7 cellular contexts compared by ENCODE assay signal in the genomic region with DNA sequence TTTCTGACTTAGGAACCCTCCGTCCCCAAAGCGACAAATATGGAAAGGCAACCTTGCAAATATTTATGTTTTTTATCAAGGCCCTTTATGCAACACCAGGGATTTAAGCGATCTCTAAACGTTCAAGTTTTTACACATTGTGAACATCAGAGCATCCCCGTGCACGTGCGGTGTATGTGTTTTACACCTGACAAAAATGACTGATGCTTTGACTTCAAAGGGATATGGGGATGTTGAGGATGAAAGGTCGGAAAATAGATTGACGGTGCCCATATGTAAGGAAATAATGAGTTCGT. TPM values are rescaled to one million over a fixed set of nuclear protein-coding genes. Genes with fewer than 3 reads are reported as not detected.
A peak's percentile ranks its signal among the peaks of the same experiment; 100 is the strongest.
DNase-seq lines count a peak whose midpoint lies in the region; TF ChIP-seq lines count a peak whose summit lies in the region.

No MANE protein-coding gene starts in this region.

- peak overlapping the region; percentile 67 for H3K9ac ChIP-seq in iPS-18a (ENCODE audit: low read length)

- no peaks in the 10 kb centered on the region for H3K9me3 Mint-ChIP-seq in activated T-helper 1 cell treated with anti-CD3 and anti-CD28 coated beads, Interleukin-12 subunit alpha, Interleukin-12 subunit beta, Interleukin-2, Interleukin-4 antibody, amounts not matched to agents 30 ng/mL and 10 ng/mL and 1 ng/mL, durations not matched to agents 14 hours and 24 hours and 36 hours

- no peaks in the 10 kb centered on the region for H3K36me3 ChIP-seq in iPS-18a (ENCODE audit: control insufficient read depth, low read depth, low read length)
- H3K36me3 ChIP-seq in stomach, result no peaks in the 10 kb centered on the region

- peak overlapping the region; percentile 69 for H3K4me3 Mint-ChIP-seq in activated T-helper 1 cell treated with anti-CD3 and anti-CD28 coated beads, Interleukin-12 subunit alpha, Interleukin-12 subunit beta, Interleukin-2, Interleukin-4 antibody, amounts not matched to agents 30 ng/mL and 10 ng/mL and 1 ng/mL, durations not matched to agents 14 hours and 24 hours and 36 hours

- intact Hi-C loops in activated T-helper 1 cell treated with anti-CD3 and anti-CD28 coated beads, Interleukin-12 subunit alpha, Interleukin-12 subunit beta, Interleukin-2, Interleukin-4 antibody, amounts not matched to agents 30 ng/mL and 10 ng/mL and 1 ng/mL, durations not matched to agents 14 hours and 24 hours and 36 hours (cut with micrococcal nuclease), result loop anchor here (2.0 to 10.0 kb wide), 6 partner anchors 62 to 961 kb away; a partner anchor contains a TSS
- intact Hi-C loops in stomach (cut with DNase I; ENCODE audit: low total_unique reads), result no loop called here

- TF ChIP-seq CTCF in HFF-Myc (IDR thresholded peaks at IDR 0.05; ENCODE audit: low read depth, low read length, missing control alignments) (no peak), stomach (IDR thresholded peaks at IDR 0.05) (no peak)

- H3K36me3 Mint-ChIP-seq in activated T-helper 1 cell treated with anti-CD3 and anti-CD28 coated beads, Interleukin-12 subunit alpha, Interleukin-12 subunit beta, Interleukin-2, Interleukin-4 antibody, amounts not matched to agents 30 ng/mL and 10 ng/mL and 1 ng/mL, durations not matched to agents 14 hours and 24 hours and 36 hours (ENCODE audit: low read depth), result peaks cover 9% of the 10 kb centered on the region

- H3K4me1 Mint-ChIP-seq in activated T-helper 1 cell treated with anti-CD3 and anti-CD28 coated beads, Interleukin-12 subunit alpha, Interleukin-12 subunit beta, Interleukin-2, Interleukin-4 antibody, amounts not matched to agents 30 ng/mL and 10 ng/mL and 1 ng/mL, durations not matched to agents 14 hours and 24 hours and 36 hours (ENCODE audit: low read depth), result peaks cover 39% of the 10 kb centered on the region

- WGBS in stomach, 5 donors, result 22 to 26% (median 25%) methylated on average over 10 of the region's 10 CpGs

- H3K27ac ChIP-seq in iPS-18a (ENCODE audit: low read length) (no peak overlapping the region), stomach (peak overlapping the region; percentile 90 to 98 (median 97))

- H3K27me3 Mint-ChIP-seq in activated T-helper 1 cell treated with anti-CD3 and anti-CD28 coated beads, Interleukin-12 subunit alpha, Interleukin-12 subunit beta, Interleukin-2, Interleukin-4 antibody, amounts not matched to agents 30 ng/mL and 10 ng/mL and 1 ng/mL, durations not matched to agents 14 hours and 24 hours and 36 hours (ENCODE audit: insufficient read depth), result no peaks in the 10 kb centered on the region

- TF ChIP-seq POLR2A in stomach (IDR thresholded peaks at IDR 0.05), result no peak

- H3K27ac Mint-ChIP-seq in activated T-helper 1 cell treated with anti-CD3 and anti-CD28 coated beads, Interleukin-12 subunit alpha, Interleukin-12 subunit beta, Interleukin-2, Interleukin-4 antibody, amounts not matched to agents 30 ng/mL and 10 ng/mL and 1 ng/mL, durations not matched to agents 14 hours and 24 hours and 36 hours, result peak overlapping the region; percentile 24

- H3K27me3 ChIP-seq in iPS-18a (ENCODE audit: control insufficient read depth, insufficient read depth, low read length) (peaks cover 16% of the 10 kb centered on the region), stomach (no peaks in the 10 kb centered on the region)

- H3K9me3 ChIP-seq in iPS-18a (ENCODE audit: control insufficient read depth, low read depth, low read length) (no peaks in the 10 kb centered on the region), stomach (no peaks in the 10 kb centered on the region)

- no peak for TF ChIP-seq EP300 in stomach (IDR thresholded peaks at IDR 0.05)

- DNase-seq in HFF-Myc (ENCODE audit: extremely low read depth, low read depth) (no peak), stomach (no peak), Kasumi-1 (lab: John Stamatoyannopoulos, UW) (no peak), NCI-H1436 treated with DMSO at 0.1 percent for 48 hours (lab: John Stamatoyannopoulos, UW) (no peak), NCI-H524 treated with DMSO at 0.1 percent for 48 hours (lab: John Stamatoyannopoulos, UW) (no peak)
- no peak for DNase-seq in activated T-helper 1 cell treated with anti-CD3 and anti-CD28 coated beads, Interleukin-12 subunit alpha, Interleukin-12 subunit beta, Interleukin-2, Interleukin-4 antibody, amounts not matched to agents 30 ng/mL and 10 ng/mL and 1 ng/mL, durations not matched to agents 14 hours and 24 hours and 36 hours (ENCODE audit: low spot score)

- peak overlapping the region; percentile 59 for H3K4me3 ChIP-seq in HFF-Myc (replicated peaks; ENCODE audit: low read depth, low read length)
- peak overlapping the region; percentile 80 for H3K4me3 ChIP-seq in iPS-18a (ENCODE audit: low read length)
- peak overlapping the region; percentile 75 to 85 (median 80) for H3K4me3 ChIP-seq in stomach

- peaks cover 14% of the 10 kb centered on the region for H3K4me1 ChIP-seq in iPS-18a (ENCODE audit: control insufficient read depth, low read depth, low read length)
- peaks cover 15 to 51% (median 40%) of the 10 kb centered on the region in 4 donors for H3K4me1 ChIP-seq in stomach

RNA-seq across cellular contexts. Expression of a gene that starts 0.8 kb away (rescaled TPM):
- 1.7 and 1.9 TPM in 2 replicates for total RNA-seq in activated T-helper 1 cell treated with anti-CD3 and anti-CD28 coated beads, Interleukin-12 subunit alpha, Interleukin-12 subunit beta, Interleukin-2, Interleukin-4 antibody, amounts not matched to agents 30 ng/mL and 10 ng/mL and 1 ng/mL, durations not matched to agents 14 hours and 24 hours and 36 hours
- 10 to 100 TPM in 2 of 5 donors, 1 to 10 TPM in 3; 1.2 to 28.8 (median 5.4) TPM for total RNA-seq in stomach
- 1 to 10 TPM in 2 of 3 donors, under 1 TPM in 1; 0.31 to 4.2 (median 3.1) TPM for polyA plus RNA-seq in stomach

RNA-seq across cellular contexts. Expression of a gene that starts 2.0 kb away (rescaled TPM):
- 8.1 and 8.9 TPM in 2 replicates for total RNA-seq in activated T-helper 1 cell treated with anti-CD3 and anti-CD28 coated beads, Interleukin-12 subunit alpha, Interleukin-12 subunit beta, Interleukin-2, Interleukin-4 antibody, amounts not matched to agents 30 ng/mL and 10 ng/mL and 1 ng/mL, durations not matched to agents 14 hours and 24 hours and 36 hours
- total RNA-seq in stomach, result 10 to 100 TPM in 3 of 5 donors, 1 to 10 TPM in 1, not detected in 1; 1.7 to 16.5 (median 10.4) TPM
- 1 to 10 TPM; 4.9 to 8.8 (median 6.0) TPM for polyA plus RNA-seq in stomach
